In genomic region chr11:115911656-115912055, GRCh38 we compare ENCODE assay signal across 19 cellular contexts.
DNase-seq lines count a peak whose midpoint lies in the region; ATAC-seq and TF ChIP-seq lines count a peak whose summit lies in the region.
"Had no signal": no experiment of that assay in that cellular context is flagged by ENCODE, and none has a peak within 500 bp of the region (broad histone marks: within the 10 kb centered on the region; RNA-seq: fewer than 3 reads in every experiment).

No MANE protein-coding gene starts in this region.

- H3K4me1 ChIP-seq in neural progenitor cell, result peaks cover 33% of the 10 kb centered on the region
- H3K4me1 ChIP-seq in naive thymus-derived CD4-positive, alpha-beta T cell (ENCODE audit: control insufficient read depth in 2 of 2, insufficient read depth in 2 of 2, low read length in 2 of 2), result no peaks in the 10 kb centered on the region
- H3K4me1 ChIP-seq in prostate gland (replicated peaks), result no peaks in the 10 kb centered on the region

- H3K27me3 Mint-ChIP-seq in neural progenitor cell (ENCODE audit: insufficient read depth, low read depth), result peaks cover 6% of the 10 kb centered on the region
- peaks cover 0 to 9% (median 4%) of the 10 kb centered on the region in 5 donors for H3K27me3 Mint-ChIP-seq in naive thymus-derived CD4-positive, alpha-beta T cell
- H3K27me3 Mint-ChIP-seq: B cell had no signal

- CTCF ChIA-PET in naive thymus-derived CD4-positive, alpha-beta T cell (lab: Charles Lee), result no interaction called here

- TF ChIP-seq POLR2A in prostate gland (IDR thresholded peaks at IDR 0.05), result no peak

- TF ChIP-seq CTCF in neural progenitor cell (IDR thresholded peaks at IDR 0.05) (no peak), prostate gland (IDR thresholded peaks at IDR 0.05) (no peak)

- POLR2A ChIA-PET in naive thymus-derived CD4-positive, alpha-beta T cell (lab: Charles Lee), result no interaction called here

- in situ Hi-C loops in G401 (cut with HindIII; ENCODE audit: low sequenced_read_pairs), result no loop called here

- H3K9ac ChIP-seq in neural progenitor cell, result no peak overlapping the region

- no peak overlapping the region for H3K4me3 ChIP-seq in neural progenitor cell
- no peak overlapping the region for H3K4me3 ChIP-seq in naive thymus-derived CD4-positive, alpha-beta T cell (ENCODE audit: low read length)
- no peak overlapping the region for H3K4me3 ChIP-seq in prostate gland
- H3K4me3 ChIP-seq: thoracic aorta had no signal

- H3K4me3 Mint-ChIP-seq in neural progenitor cell, result no peak overlapping the region
- no peak overlapping the region for H3K4me3 Mint-ChIP-seq in naive thymus-derived CD4-positive, alpha-beta T cell
- H3K4me3 Mint-ChIP-seq: activated naive CD8-positive, alpha-beta T cell treated with anti-CD3 and anti-CD28 coated beads, Interleukin-2, amount 10 ng/mL, durations not matched to agents 7 days and 5 days; B cell; dendritic cell treated with granulocyte-macrophage colony-stimulating factor and Interleukin-4, amounts not matched to agents 40 ng/mL and 50 ng/mL, for 4 days; naive thymus-derived CD8-positive, alpha-beta T cell had no signal

- H3K27me3 ChIP-seq in neural progenitor cell, result no peaks in the 10 kb centered on the region
- H3K27me3 ChIP-seq in naive thymus-derived CD4-positive, alpha-beta T cell (ENCODE audit: control insufficient read depth in 2 of 2, insufficient read depth in 2 of 2, low read length in 2 of 2), result no peaks in the 10 kb centered on the region
- no peaks in the 10 kb centered on the region for H3K27me3 ChIP-seq in prostate gland (replicated peaks; ENCODE audit: insufficient read depth)

- peaks cover 2% of the 10 kb centered on the region for H3K9me3 Mint-ChIP-seq in neural progenitor cell
- H3K9me3 Mint-ChIP-seq in naive thymus-derived CD4-positive, alpha-beta T cell, result peaks cover 0 to 3% (median 0%) of the 10 kb centered on the region in 11 donors
- H3K9me3 Mint-ChIP-seq: dendritic cell treated with granulocyte-macrophage colony-stimulating factor and Interleukin-4, amounts not matched to agents 40 ng/mL and 50 ng/mL, for 4 days had no signal

- H3K36me3 Mint-ChIP-seq in neural progenitor cell, result no peaks in the 10 kb centered on the region
- peaks cover 0 to 3% (median 0%) of the 10 kb centered on the region in 5 donors for H3K36me3 Mint-ChIP-seq in naive thymus-derived CD4-positive, alpha-beta T cell
- H3K36me3 Mint-ChIP-seq: activated naive CD8-positive, alpha-beta T cell treated with anti-CD3 and anti-CD28 coated beads, Interleukin-2, amount 10 ng/mL, durations not matched to agents 7 days and 5 days; brain; naive thymus-derived CD8-positive, alpha-beta T cell had no signal

- DNase-seq in G401 (ENCODE audit: low spot score), result peak; percentile 53
- peak; percentile 75 for DNase-seq in NCI-H1436 (lab: John Stamatoyannopoulos, UW)
- peak; percentile 70 for DNase-seq in NCI-H510A (lab: John Stamatoyannopoulos, UW)
- peak; percentile 81 for DNase-seq in neural progenitor cell (ENCODE audit: low spot score)
- no peak for DNase-seq in naive thymus-derived CD4-positive, alpha-beta T cell
- DNase-seq in prostate gland (ENCODE audit: low spot score), result no peak
- DNase-seq: activated CD8-positive, alpha-beta memory T cell treated with anti-CD3 and anti-CD28 coated beads for 24 hours; activated naive CD8-positive, alpha-beta T cell treated with anti-CD3 and anti-CD28 coated beads, Interleukin-2, amount 10 ng/mL, durations not matched to agents 7 days and 5 days; foreskin melanocyte; kidney glomerular epithelial cell; naive thymus-derived CD8-positive, alpha-beta T cell; NCI-H2227 treated with DMSO at 0.1 percent for 48 hours; SIG-M5 had no signal

- H2AFZ ChIP-seq in neural progenitor cell (replicated peaks), result no peak overlapping the region

- H3K9me3 ChIP-seq in neural progenitor cell (ENCODE audit: low read depth) (no peaks in the 10 kb centered on the region), prostate gland (no peaks in the 10 kb centered on the region)
- H3K9me3 ChIP-seq in naive thymus-derived CD4-positive, alpha-beta T cell (ENCODE audit: control insufficient read depth in 2 of 3, low read length in 3 of 3), result no peaks in the 10 kb centered on the region
- H3K9me3 ChIP-seq: thoracic aorta had no signal

- 46% methylated on average over 9 of the region's 9 CpGs for WGBS in prostate gland

- no peak overlapping the region for H3K27ac ChIP-seq in neural progenitor cell
- H3K27ac ChIP-seq in naive thymus-derived CD4-positive, alpha-beta T cell (ENCODE audit: low read depth, low read length), result no peak overlapping the region
- H3K27ac ChIP-seq in prostate gland, result no peak overlapping the region
- H3K27ac ChIP-seq: thoracic aorta had no signal

- H3F3A ChIP-seq in neural progenitor cell (ENCODE audit: low read depth), result peaks cover 16% of the 10 kb centered on the region

- intact Hi-C loops in naive thymus-derived CD4-positive, alpha-beta T cell (cut with micrococcal nuclease), result no loop called here
- intact Hi-C loops in prostate gland (cut with DNase I), result no loop called here

- peaks cover 41% of the 10 kb centered on the region for H3K4me1 Mint-ChIP-seq in neural progenitor cell
- no peaks in the 10 kb centered on the region for H3K4me1 Mint-ChIP-seq in naive thymus-derived CD4-positive, alpha-beta T cell
- H3K4me1 Mint-ChIP-seq: activated naive CD8-positive, alpha-beta T cell treated with anti-CD3 and anti-CD28 coated beads, Interleukin-2, amount 10 ng/mL, durations not matched to agents 7 days and 5 days; naive thymus-derived CD8-positive, alpha-beta T cell had no signal

- H4K20me1 ChIP-seq in neural progenitor cell (ENCODE audit: low read depth), result no peaks in the 10 kb centered on the region

- H3K27ac Mint-ChIP-seq in neural progenitor cell, result no peak overlapping the region
- H3K27ac Mint-ChIP-seq in naive thymus-derived CD4-positive, alpha-beta T cell, result no peak overlapping the region
- H3K27ac Mint-ChIP-seq: activated naive CD8-positive, alpha-beta T cell treated with anti-CD3 and anti-CD28 coated beads, Interleukin-2, amount 10 ng/mL, durations not matched to agents 7 days and 5 days; B cell; dendritic cell treated with granulocyte-macrophage colony-stimulating factor and Interleukin-4, amounts not matched to agents 40 ng/mL and 50 ng/mL, for 4 days; naive thymus-derived CD8-positive, alpha-beta T cell had no signal

- ATAC-seq in naive thymus-derived CD4-positive, alpha-beta T cell, result no peak
- no peak for ATAC-seq in HG02981 (IDR thresholded peaks at IDR 0.05; ENCODE audit: unreplicated experiment)
- ATAC-seq: activated CD4-positive, CD25-positive, alpha-beta regulatory T cell treated with anti-CD3 and anti-CD28 coated beads, Interleukin-2, amount 50 U/mL, for 24 hours; naive thymus-derived CD8-positive, alpha-beta T cell had no signal

- H3K36me3 ChIP-seq in neural progenitor cell, result no peaks in the 10 kb centered on the region
- H3K36me3 ChIP-seq in naive thymus-derived CD4-positive, alpha-beta T cell (ENCODE audit: control insufficient read depth in 2 of 3, insufficient read depth in 3 of 3, low read length in 3 of 3), result no peaks in the 10 kb centered on the region
- H3K36me3 ChIP-seq in prostate gland, result no peaks in the 10 kb centered on the region
- H3K36me3 ChIP-seq: thoracic aorta had no signal

- H3K79me2 ChIP-seq in neural progenitor cell (ENCODE audit: low read depth), result no peaks in the 10 kb centered on the region

- peak overlapping the region; percentile 70 for H3K4me2 ChIP-seq in neural progenitor cell

Comparison
In these comparisons a context has a peak if more than half of its experiments do, and no peak if none do; other contexts are left out.
1. DNase-seq: peak in G401 (single experiment), NCI-H1436 (single experiment), NCI-H510A (single experiment) and neural progenitor cell (single experiment); none in naive thymus-derived CD4-positive, alpha-beta T cell (0 of 9) and prostate gland (single experiment).